In the genomic region with DNA sequence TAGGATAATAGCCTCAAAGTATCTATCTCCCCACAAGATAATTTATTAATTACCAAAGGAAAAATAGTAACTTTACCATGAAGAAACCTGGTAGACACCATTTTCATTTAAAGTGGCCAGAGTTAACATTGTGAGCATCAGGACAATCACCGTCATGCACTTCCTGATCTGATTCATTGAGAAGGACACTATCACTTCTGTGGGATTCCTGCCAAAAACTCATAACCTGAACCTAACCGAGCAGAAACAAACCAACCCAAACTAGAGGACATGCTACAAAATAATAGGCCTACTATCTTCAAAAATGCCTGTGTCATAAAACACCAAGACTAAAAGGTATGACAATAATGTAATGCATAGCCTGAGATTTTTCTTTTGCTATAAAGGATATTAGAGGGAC, we compare ENCODE assay signal across 30 cellular contexts.
"Had no signal": no experiment of that assay in that cellular context is flagged by ENCODE, and none has a peak within 500 bp of the region (broad histone marks: within the 10 kb centered on the region; RNA-seq: fewer than 3 reads in every experiment).

No MANE protein-coding gene starts in this region.

- H3K9me3 ChIP-seq: colonic mucosa, gastroesophageal sphincter, psoas muscle, right atrium auricular region, suprapubic skin, tibial artery, upper lobe of right lung had no signal

- H3K27ac ChIP-seq: colonic mucosa, gastroesophageal sphincter, neural progenitor cell, parathyroid adenoma, psoas muscle, right atrium auricular region, suprapubic skin, tibial artery, upper lobe of right lung, WERI-Rb-1 had no signal

- H3K27me3 ChIP-seq: colonic mucosa, gastroesophageal sphincter, neural progenitor cell, right atrium auricular region, suprapubic skin, upper lobe of right lung had no signal

- H3K4me1 ChIP-seq: colonic mucosa, neural progenitor cell, parathyroid adenoma, psoas muscle, right atrium auricular region, suprapubic skin, tibial artery, upper lobe of right lung had no signal

- ATAC-seq: gastroesophageal sphincter, natural killer cell, psoas muscle, upper lobe of right lung had no signal

- FAIRE-seq: keratinocyte had no signal

- H3K36me3 ChIP-seq: colonic mucosa, gastroesophageal sphincter, neural progenitor cell, right atrium auricular region, suprapubic skin, tibial artery, upper lobe of right lung, WERI-Rb-1 had no signal

- H3K4me2 ChIP-seq: neural progenitor cell had no signal

- DNase-seq: activated CD4-positive, alpha-beta memory T cell treated with anti-CD3 and anti-CD28 coated beads for 36 hours; activated CD4-positive, alpha-beta T cell treated with anti-CD3 and anti-CD28 coated beads, Interleukin-2, amount 10 ng/mL, durations not matched to agents 24 days and 14 days; activated CD4-positive, CD25-positive, alpha-beta regulatory T cell treated with anti-CD3 and anti-CD28 coated beads, Interleukin-2, amount 50 U/mL, for 72 hours; activated CD8-positive, alpha-beta memory T cell treated with anti-CD3 and anti-CD28 coated beads, Interleukin-2, amount 50 U/mL, for 4 hours; activated effector memory CD4-positive, alpha-beta T cell treated with anti-CD3 and anti-CD28 coated beads, Interleukin-2, amount 50 U/mL, for 16 hours; activated naive CD4-positive, alpha-beta T cell treated with anti-CD3 and anti-CD28 coated beads, Interleukin-2, amount 50 U/mL, for 16 hours; activated T-cell treated with anti-CD3 and anti-CD28 coated beads, Interleukin-2, amount 50 U/mL, for 1 hour; amniotic stem cell; cerebellar nuclear complex; colonic mucosa; effector memory CD8-positive, alpha-beta T cell; head of caudate nucleus; hippocampal formation; midbrain; natural killer cell; occipital lobe; psoas muscle; stimulated activated CD4-positive, alpha-beta T cell treated with anti-CD3 and anti-CD28 coated beads, Interleukin-15, amount 100 ng/mL, for 24 hours; stimulated activated CD4-positive, alpha-beta T cell treated with anti-CD3 and anti-CD28 coated beads, Interleukin-2, amount 100 ng/mL, for 24 hours; stimulated activated naive CD4-positive, alpha-beta T cell; T-helper 9 cell; tibial artery; upper lobe of right lung; WERI-Rb-1 had no signal

- H3K4me3 ChIP-seq: colonic mucosa, gastroesophageal sphincter, neural progenitor cell, psoas muscle, right atrium auricular region, suprapubic skin, tibial artery, upper lobe of right lung had no signal
